Comparison of ENCODE assay signal across 10 cellular contexts in the genomic region with DNA sequence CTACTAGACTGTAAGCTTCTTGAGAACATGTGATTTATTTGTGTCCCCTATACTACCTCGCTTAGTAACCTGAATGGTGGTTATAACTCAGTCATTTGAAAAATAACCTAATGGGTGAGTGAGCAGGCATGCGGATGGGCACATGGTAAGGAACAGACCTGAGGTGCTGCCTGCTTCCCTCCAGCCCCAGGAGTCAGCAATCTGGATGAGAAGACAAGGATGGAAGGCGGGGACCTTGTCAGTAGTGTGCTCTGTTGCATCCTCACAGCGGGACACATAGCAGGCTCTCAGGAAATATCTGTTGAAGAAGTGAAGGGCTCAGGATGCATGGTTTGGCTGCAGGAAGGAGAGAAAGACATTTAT.
DNase-seq lines count a peak whose midpoint lies in the region; ATAC-seq and TF ChIP-seq lines count a peak whose summit lies in the region.
"Had no signal": no experiment of that assay in that cellular context is flagged by ENCODE, and none has a peak within 500 bp of the region (broad histone marks: within the 10 kb centered on the region; RNA-seq: fewer than 3 reads in every experiment).

No MANE protein-coding gene starts in this region.

- intact Hi-C loops in heart left ventricle (cut with DNase I) = loop anchor here in 1 of 10 donors (5.0 kb wide), 1 partner anchor 106 kb away; no protein-coding TSS in a partner anchor
- intact Hi-C loops in left ventricle myocardium superior (cut with micrococcal nuclease) = no loop called here

- H3K4me2 ChIP-seq in neuronal stem cell (ENCODE audit: insufficient read depth, low read length, poor library complexity, severe bottlenecking) = no peak overlapping the region

- no peak for TF ChIP-seq CTCF in heart left ventricle (IDR thresholded peaks at IDR 0.05)
- no peak for TF ChIP-seq CTCF in brain (conservative IDR thresholded peaks at IDR 0.05)

- peak overlapping the region; percentile 10 to 75 (median 58) for H3K4me3 Mint-ChIP-seq in brain

- no peak overlapping the region for H2BK12ac ChIP-seq in neuronal stem cell (ENCODE audit: low read length)

- H3K27me3 Mint-ChIP-seq in brain = peaks cover 13% of the 10 kb centered on the region

- H3K23ac ChIP-seq in neuronal stem cell (ENCODE audit: low read depth, low read length, poor library complexity) = no peak overlapping the region

- no peak overlapping the region for H2BK5ac ChIP-seq in neuronal stem cell (ENCODE audit: low read length)

- H3K36me3 Mint-ChIP-seq in brain = no peaks in the 10 kb centered on the region

- H3K79me1 ChIP-seq in neuronal stem cell (ENCODE audit: low read depth, low read length) = peaks cover 10% of the 10 kb centered on the region

- H3K36me3 ChIP-seq in heart left ventricle (no peaks in the 10 kb centered on the region), neuronal stem cell (replicated peaks in 1 of 2; ENCODE audit: control insufficient read depth in 2 of 2, insufficient read depth in 2 of 2, low read length in 2 of 2) (peaks cover 0 to 5% of the 10 kb centered on the region in 2 donors), urinary bladder (ENCODE audit: insufficient read depth) (no peaks in the 10 kb centered on the region)
- H3K36me3 ChIP-seq: SJSA1 had no signal

- TF ChIP-seq POLR2A in heart left ventricle (IDR thresholded peaks at IDR 0.05) = no peak

- no peak overlapping the region for H4K91ac ChIP-seq in neuronal stem cell (ENCODE audit: low read depth, low read length, poor library complexity)

- no peak overlapping the region for H3K4ac ChIP-seq in neuronal stem cell (ENCODE audit: low read length)

- no peak overlapping the region for H4K8ac ChIP-seq in neuronal stem cell (ENCODE audit: low read depth, low read length)

- no peak overlapping the region for H3K9ac ChIP-seq in neuronal stem cell (ENCODE audit: low read depth, low read length, poor library complexity)

- peak overlapping the region; percentile 72 to 97 (median 86) for H3K27ac Mint-ChIP-seq in brain

- H3K4me3 ChIP-seq in heart left ventricle = peak overlapping the region in 1 of 12 donors; percentile 9
- no peak overlapping the region for H3K4me3 ChIP-seq in neuronal stem cell (ENCODE audit: low read length in 2 of 2)
- no peak overlapping the region for H3K4me3 ChIP-seq in urinary bladder (ENCODE audit: low read depth, low read length)
- H3K4me3 ChIP-seq: SJSA1 had no signal

- H3K4me1 Mint-ChIP-seq in brain = peaks cover 100% of the 10 kb centered on the region

- peaks cover 68 to 100% (median 97%) of the 10 kb centered on the region in 12 donors for H3K4me1 ChIP-seq in heart left ventricle
- peaks cover 60 to 79% of the 10 kb centered on the region in 2 donors for H3K4me1 ChIP-seq in neuronal stem cell (ENCODE audit: control insufficient read depth in 2 of 2, insufficient read depth in 1 of 2, low read depth in 1 of 2, low read length in 2 of 2)
- peaks cover 10% of the 10 kb centered on the region for H3K4me1 ChIP-seq in urinary bladder (ENCODE audit: insufficient read depth)
- H3K4me1 ChIP-seq: SJSA1 had no signal

- no peak overlapping the region for H2BK15ac ChIP-seq in neuronal stem cell (ENCODE audit: low read length)

- H2AK5ac ChIP-seq in neuronal stem cell (ENCODE audit: low read depth, low read length) = no peak overlapping the region

- H3K14ac ChIP-seq in neuronal stem cell (ENCODE audit: low read length) = no peak overlapping the region

- peaks cover 0 to 3% (median 0%) of the 10 kb centered on the region in 5 experiments for H3K9me3 Mint-ChIP-seq in brain

- no peak overlapping the region for H2AFZ ChIP-seq in neuronal stem cell (ENCODE audit: low read length)

- H3K27ac ChIP-seq in heart left ventricle = peak overlapping the region; percentile 80 to 100 (median 98)
- H3K27ac ChIP-seq in neuronal stem cell (replicated peaks; ENCODE audit: low read length) = no peak overlapping the region
- H3K27ac ChIP-seq in urinary bladder (ENCODE audit: low read depth) = peak overlapping the region; percentile 72
- H3K27ac ChIP-seq: SJSA1 had no signal

- H3K9me3 ChIP-seq in heart left ventricle = no peaks in the 10 kb centered on the region
- no peaks in the 10 kb centered on the region for H3K9me3 ChIP-seq in neuronal stem cell (replicated peaks in 1 of 2; ENCODE audit: control insufficient read depth in 2 of 2, insufficient read depth in 1 of 2, low read depth in 1 of 2, low read length in 2 of 2)
- H3K9me3 ChIP-seq: SJSA1 had no signal

- peak overlapping the region; percentile 61 for H3K18ac ChIP-seq in neuronal stem cell (ENCODE audit: low read length)

- H3K27me3 ChIP-seq in heart left ventricle = no peaks in the 10 kb centered on the region
- H3K27me3 ChIP-seq in neuronal stem cell (ENCODE audit: control insufficient read depth in 3 of 3, insufficient read depth in 3 of 3, low read depth in 1 of 3, low read length in 3 of 3) = no peaks in the 10 kb centered on the region
- H3K27me3 ChIP-seq: SJSA1 had no signal

- DNase-seq in heart left ventricle (no peak), left ventricle myocardium superior (no peak), neuronal stem cell (ENCODE audit: low spot score) (no peak), NK-92 (lab: John Stamatoyannopoulos, UW; ENCODE audit: unreplicated experiment) (no peak), NCI-H748 (lab: John Stamatoyannopoulos, UW; ENCODE audit: unreplicated experiment) (no peak), G401 (ENCODE audit: low spot score) (no peak)
- DNase-seq: NCI-H2107 had no signal

- 80 to 91% (median 88%) methylated on average over 4 of the region's 4 CpGs for WGBS in heart left ventricle, 4 donors
- WGBS in neuronal stem cell (ENCODE audit: extremely low coverage in 2 of 2, insufficient read length in 2 of 2, insufficient replicate concordance in 1 of 2), 2 donors = no CpG with 5 or more reads among the region's 4 CpGs
- WGBS in urinary bladder = 88% methylated on average over 4 of the region's 4 CpGs

- no peak overlapping the region for H2BK120ac ChIP-seq in neuronal stem cell (ENCODE audit: low read depth, low read length)

- no peak for ATAC-seq in heart left ventricle
- ATAC-seq in left ventricle myocardium superior = no peak

- in situ Hi-C loops in G401 (cut with HindIII; ENCODE audit: low sequenced_read_pairs) = no loop called here
